In genomic region chr17:82506402-82506801, GRCh38 we compare ENCODE assay signal across 8 cellular contexts. TPM values are rescaled to one million over a fixed set of nuclear protein-coding genes. Genes with fewer than 3 reads are reported as not detected.
DNase-seq lines count a peak whose midpoint lies in the region; ATAC-seq and TF ChIP-seq lines count a peak whose summit lies in the region.
"Not testable (repeated sequence)": the region's sequence is repeated elsewhere in the genome, so short reads cannot be mapped to it uniquely, and the experiment has no call there.

No MANE protein-coding gene starts in this region.

- not testable (repeated sequence) for H3K9me3 Mint-ChIP-seq in activated CD4-positive, alpha-beta T cell treated with anti-CD3 and anti-CD28 coated beads, Interleukin-2, amount 10 ng/mL, durations not matched to agents 24 days and 14 days; stimulated activated naive CD8-positive, alpha-beta T cell treated with anti-CD3 and anti-CD28 coated beads, Interleukin-15, amount 100 ng/mL, for 72 hours

- TF ChIP-seq POLR2A in GM15510 (IDR thresholded peaks at IDR 0.05; ENCODE audit: borderline replicate concordance, extremely low read depth, insufficient read length) = peak; percentile 30

- H3K27ac Mint-ChIP-seq in activated CD4-positive, alpha-beta T cell treated with anti-CD3 and anti-CD28 coated beads, Interleukin-2, amount 10 ng/mL, durations not matched to agents 24 days and 14 days = peak overlapping the region; percentile 82
- H3K27ac Mint-ChIP-seq in stimulated activated naive CD8-positive, alpha-beta T cell treated with anti-CD3 and anti-CD28 coated beads, Interleukin-15, amount 100 ng/mL, for 72 hours = not testable (repeated sequence)

- H3K4me1 Mint-ChIP-seq in activated CD4-positive, alpha-beta T cell treated with anti-CD3 and anti-CD28 coated beads, Interleukin-2, amount 10 ng/mL, durations not matched to agents 24 days and 14 days = peaks cover 14% of the 10 kb centered on the region
- peaks cover 13% of the 10 kb centered on the region for H3K4me1 Mint-ChIP-seq in stimulated activated naive CD8-positive, alpha-beta T cell treated with anti-CD3 and anti-CD28 coated beads, Interleukin-15, amount 100 ng/mL, for 72 hours

- intact Hi-C loops in activated CD4-positive, alpha-beta T cell treated with anti-CD3 and anti-CD28 coated beads, Interleukin-2, amount 10 ng/mL, durations not matched to agents 24 days and 14 days (cut with micrococcal nuclease) = loop anchor here (1.0 kb wide), 1 partner anchor 9 kb away; no protein-coding TSS in a partner anchor

- not testable (repeated sequence) for H3K27me3 Mint-ChIP-seq in activated CD4-positive, alpha-beta T cell treated with anti-CD3 and anti-CD28 coated beads, Interleukin-2, amount 10 ng/mL, durations not matched to agents 24 days and 14 days; stimulated activated naive CD8-positive, alpha-beta T cell treated with anti-CD3 and anti-CD28 coated beads, Interleukin-15, amount 100 ng/mL, for 72 hours

- H3K27ac ChIP-seq in epithelial cell of prostate = peak overlapping the region; percentile 16

- peak; percentile 47 for DNase-seq in NCI-H146 (lab: John Stamatoyannopoulos, UW)
- DNase-seq in activated CD4-positive, alpha-beta T cell treated with anti-CD3 and anti-CD28 coated beads, Interleukin-2, amount 10 ng/mL, durations not matched to agents 24 days and 14 days = peak; percentile 65
- not testable (repeated sequence) for DNase-seq in epithelial cell of prostate (ENCODE audit: low read depth, low spot score)
- DNase-seq in stimulated activated naive CD8-positive, alpha-beta T cell treated with anti-CD3 and anti-CD28 coated beads, Interleukin-15, amount 100 ng/mL, for 72 hours = peak; percentile 20 to 46

- H3K36me3 Mint-ChIP-seq in activated CD4-positive, alpha-beta T cell treated with anti-CD3 and anti-CD28 coated beads, Interleukin-2, amount 10 ng/mL, durations not matched to agents 24 days and 14 days (ENCODE audit: low read depth) = not testable (repeated sequence)

- ATAC-seq in GM19395 (IDR thresholded peaks at IDR 0.05; ENCODE audit: unreplicated experiment) (peak; percentile 94), HG02610 (IDR thresholded peaks at IDR 0.05; ENCODE audit: unreplicated experiment) (peak; percentile 82), HG03159 (IDR thresholded peaks at IDR 0.05; ENCODE audit: unreplicated experiment) (peak; percentile 90)
- peak; percentile 87 for ATAC-seq in stimulated activated naive CD8-positive, alpha-beta T cell treated with anti-CD3 and anti-CD28 coated beads, Interleukin-15, amount 100 ng/mL, for 72 hours

- H3K4me3 Mint-ChIP-seq in activated CD4-positive, alpha-beta T cell treated with anti-CD3 and anti-CD28 coated beads, Interleukin-2, amount 10 ng/mL, durations not matched to agents 24 days and 14 days = peak overlapping the region; percentile 40
- peak overlapping the region in 1 of 2 donors; percentile 14 for H3K4me3 Mint-ChIP-seq in stimulated activated naive CD8-positive, alpha-beta T cell treated with anti-CD3 and anti-CD28 coated beads, Interleukin-15, amount 100 ng/mL, for 72 hours

RNA-seq across cellular contexts. Expression of gene FOXK2, which starts 13.1 kb away (rescaled TPM):
- total RNA-seq in activated CD4-positive, alpha-beta T cell treated with anti-CD3 and anti-CD28 coated beads, Interleukin-2, amount 10 ng/mL, durations not matched to agents 24 days and 14 days = 92.6 and 97.4 TPM in 2 replicates

RNA-seq across cellular contexts. Expression of gene NARF, which starts 47.9 kb away (rescaled TPM):
- 99.7 and 101 TPM in 2 replicates for total RNA-seq in activated CD4-positive, alpha-beta T cell treated with anti-CD3 and anti-CD28 coated beads, Interleukin-2, amount 10 ng/mL, durations not matched to agents 24 days and 14 days

RNA-seq across cellular contexts. Expression of gene CYBC1, which starts 55.9 kb away (rescaled TPM):
- total RNA-seq in activated CD4-positive, alpha-beta T cell treated with anti-CD3 and anti-CD28 coated beads, Interleukin-2, amount 10 ng/mL, durations not matched to agents 24 days and 14 days = 256 and 268 TPM in 2 replicates
